Comparison of ENCODE assay signal across 33 cellular contexts in genomic region chr2:171441470-171441869, GRCh38.
"Had no signal": no experiment of that assay in that cellular context is flagged by ENCODE, and none has a peak within 500 bp of the region (broad histone marks: within the 10 kb centered on the region; RNA-seq: fewer than 3 reads in every experiment).

No MANE protein-coding gene starts in this region.

- H3K4me1 ChIP-seq: adrenal gland, body of pancreas, colonic mucosa, esophagus squamous epithelium, gastroesophageal sphincter, heart right ventricle had no signal

- H3K27ac Mint-ChIP-seq: activated CD4-positive, alpha-beta memory T cell treated with anti-CD3 and anti-CD28 coated beads for 36 hours; activated CD8-positive, alpha-beta memory T cell treated with anti-CD3 and anti-CD28 coated beads, Interleukin-2, amount 10 ng/mL, durations not matched to agents 7 days and 5 days; activated CD8-positive, alpha-beta T cell treated with anti-CD3 and anti-CD28 coated beads, Interleukin-2, amount 10 ng/mL, durations not matched to agents 7 days and 5 days; activated naive CD4-positive, alpha-beta T cell treated with anti-CD3 and anti-CD28 coated beads for 36 hours; activated naive CD4-positive, alpha-beta T cell treated with anti-CD3 and anti-CD28 coated beads, Interleukin-2, amount 50 U/mL, for 24 hours; activated naive CD8-positive, alpha-beta T cell treated with anti-CD3 and anti-CD28 coated beads for 36 hours; activated naive CD8-positive, alpha-beta T cell treated with anti-CD3 and anti-CD28 coated beads, Interleukin-2, amount 50 U/mL, for 24 hours; activated T-helper 1 cell treated with anti-CD3 and anti-CD28 coated beads, Interleukin-12 subunit alpha, Interleukin-12 subunit beta, Interleukin-2, Interleukin-4 antibody, amounts not matched to agents 30 ng/mL and 10 ng/mL and 1 ng/mL, durations not matched to agents 14 hours and 24 hours and 36 hours; activated T-helper 2 cell treated with anti-CD3 and anti-CD28 coated beads, Interferon-gamma antibody, Interleukin-2, Interleukin-4, amounts not matched to agents 10 μg/mL and 5 μg/mL and 100 μg/mL, durations not matched to agents 14 hours and 24 hours and 36 hours had no signal

- DNase-seq: activated CD4-positive, alpha-beta memory T cell treated with anti-CD3 and anti-CD28 coated beads for 36 hours; activated CD4-positive, alpha-beta T cell treated with anti-CD3 and anti-CD28 coated beads for 1 hour; activated CD4-positive, alpha-beta T cell treated with anti-CD3 and anti-CD28 coated beads for 4 hours; activated CD8-positive, alpha-beta memory T cell treated with anti-CD3 and anti-CD28 coated beads, Interleukin-2, amount 10 ng/mL, durations not matched to agents 7 days and 5 days; activated CD8-positive, alpha-beta memory T cell treated with anti-CD3 and anti-CD28 coated beads, Interleukin-2, amount 50 U/mL, for 4 hours; activated CD8-positive, alpha-beta T cell treated with anti-CD3 and anti-CD28 coated beads, Interleukin-2, amount 10 ng/mL, durations not matched to agents 7 days and 5 days; activated effector memory CD4-positive, alpha-beta T cell treated with anti-CD3 and anti-CD28 coated beads, Interleukin-2, amount 50 U/mL, for 16 hours; activated naive CD4-positive, alpha-beta T cell treated with anti-CD3 and anti-CD28 coated beads for 36 hours; activated naive CD8-positive, alpha-beta T cell treated with anti-CD3 and anti-CD28 coated beads for 36 hours; activated naive CD8-positive, alpha-beta T cell treated with anti-CD3 and anti-CD28 coated beads, Interleukin-2, amount 50 U/mL, for 24 hours; activated T-cell treated with anti-CD3 and anti-CD28 coated beads, Interleukin-2, amount 50 U/mL, for 1 hour; activated T-cell treated with anti-CD3 and anti-CD28 coated beads, Interleukin-2, amount 50 U/mL, for 48 hours; adrenal gland; amygdala; aorta; body of pancreas; central memory CD4-positive, alpha-beta T cell; cerebellar nuclear complex; colonic mucosa; effector CD8-positive, alpha-beta T cell; esophagus squamous epithelium; foreskin melanocyte; heart right ventricle; T-helper 2 cell had no signal

- ATAC-seq: activated CD8-positive, alpha-beta memory T cell treated with anti-CD3 and anti-CD28 coated beads, Interleukin-2, amount 10 ng/mL, durations not matched to agents 7 days and 5 days; activated CD8-positive, alpha-beta T cell treated with anti-CD3 and anti-CD28 coated beads, Interleukin-2, amount 10 ng/mL, durations not matched to agents 7 days and 5 days; activated naive CD8-positive, alpha-beta T cell treated with anti-CD3 and anti-CD28 coated beads, Interleukin-2, amount 50 U/mL, for 24 hours; body of pancreas; gastroesophageal sphincter; heart right ventricle had no signal

- H3K4me2 ChIP-seq: hepatocyte had no signal

- H3K9me3 Mint-ChIP-seq: activated CD4-positive, alpha-beta memory T cell treated with anti-CD3 and anti-CD28 coated beads for 36 hours; activated naive CD4-positive, alpha-beta T cell treated with anti-CD3 and anti-CD28 coated beads for 36 hours; activated naive CD4-positive, alpha-beta T cell treated with anti-CD3 and anti-CD28 coated beads, Interleukin-2, amount 50 U/mL, for 24 hours; activated naive CD8-positive, alpha-beta T cell treated with anti-CD3 and anti-CD28 coated beads for 36 hours; activated naive CD8-positive, alpha-beta T cell treated with anti-CD3 and anti-CD28 coated beads, Interleukin-2, amount 50 U/mL, for 24 hours; activated T-helper 1 cell treated with anti-CD3 and anti-CD28 coated beads, Interleukin-12 subunit alpha, Interleukin-12 subunit beta, Interleukin-2, Interleukin-4 antibody, amounts not matched to agents 30 ng/mL and 10 ng/mL and 1 ng/mL, durations not matched to agents 14 hours and 24 hours and 36 hours; activated T-helper 2 cell treated with anti-CD3 and anti-CD28 coated beads, Interferon-gamma antibody, Interleukin-2, Interleukin-4, amounts not matched to agents 10 μg/mL and 5 μg/mL and 100 μg/mL, durations not matched to agents 14 hours and 24 hours and 36 hours had no signal

- H3K4me3 Mint-ChIP-seq: activated CD4-positive, alpha-beta memory T cell treated with anti-CD3 and anti-CD28 coated beads for 36 hours; activated CD8-positive, alpha-beta memory T cell treated with anti-CD3 and anti-CD28 coated beads, Interleukin-2, amount 10 ng/mL, durations not matched to agents 7 days and 5 days; activated CD8-positive, alpha-beta T cell treated with anti-CD3 and anti-CD28 coated beads, Interleukin-2, amount 10 ng/mL, durations not matched to agents 7 days and 5 days; activated naive CD4-positive, alpha-beta T cell treated with anti-CD3 and anti-CD28 coated beads for 36 hours; activated naive CD4-positive, alpha-beta T cell treated with anti-CD3 and anti-CD28 coated beads, Interleukin-2, amount 50 U/mL, for 24 hours; activated naive CD8-positive, alpha-beta T cell treated with anti-CD3 and anti-CD28 coated beads for 36 hours; activated naive CD8-positive, alpha-beta T cell treated with anti-CD3 and anti-CD28 coated beads, Interleukin-2, amount 50 U/mL, for 24 hours; activated T-helper 1 cell treated with anti-CD3 and anti-CD28 coated beads, Interleukin-12 subunit alpha, Interleukin-12 subunit beta, Interleukin-2, Interleukin-4 antibody, amounts not matched to agents 30 ng/mL and 10 ng/mL and 1 ng/mL, durations not matched to agents 14 hours and 24 hours and 36 hours had no signal

- H3K4me3 ChIP-seq: adrenal gland, body of pancreas, cardiac muscle cell, colonic mucosa, esophagus squamous epithelium, gastroesophageal sphincter, heart right ventricle, hepatocyte had no signal

- FAIRE-seq: endometrium, endothelial cell of umbilical vein had no signal

- H3K27me3 Mint-ChIP-seq: activated CD4-positive, alpha-beta memory T cell treated with anti-CD3 and anti-CD28 coated beads for 36 hours; activated CD8-positive, alpha-beta memory T cell treated with anti-CD3 and anti-CD28 coated beads, Interleukin-2, amount 10 ng/mL, durations not matched to agents 7 days and 5 days; activated naive CD4-positive, alpha-beta T cell treated with anti-CD3 and anti-CD28 coated beads, Interleukin-2, amount 50 U/mL, for 24 hours; activated naive CD8-positive, alpha-beta T cell treated with anti-CD3 and anti-CD28 coated beads for 36 hours; activated naive CD8-positive, alpha-beta T cell treated with anti-CD3 and anti-CD28 coated beads, Interleukin-2, amount 50 U/mL, for 24 hours had no signal

- H3K27ac ChIP-seq: adrenal gland, body of pancreas, cardiac muscle cell, colonic mucosa, epithelial cell of prostate, esophagus squamous epithelium, gastroesophageal sphincter, heart right ventricle, hepatocyte had no signal

- H2AFZ ChIP-seq: hepatocyte had no signal

- H3K9me3 ChIP-seq: adrenal gland, body of pancreas, colonic mucosa, esophagus squamous epithelium, gastroesophageal sphincter, heart right ventricle had no signal

- H3K27me3 ChIP-seq: adrenal gland, body of pancreas, cardiac muscle cell, colonic mucosa, esophagus squamous epithelium, gastroesophageal sphincter, heart right ventricle, hepatocyte had no signal
